Comparison of ENCODE assay signal across 1 cellular context in the genomic region with DNA sequence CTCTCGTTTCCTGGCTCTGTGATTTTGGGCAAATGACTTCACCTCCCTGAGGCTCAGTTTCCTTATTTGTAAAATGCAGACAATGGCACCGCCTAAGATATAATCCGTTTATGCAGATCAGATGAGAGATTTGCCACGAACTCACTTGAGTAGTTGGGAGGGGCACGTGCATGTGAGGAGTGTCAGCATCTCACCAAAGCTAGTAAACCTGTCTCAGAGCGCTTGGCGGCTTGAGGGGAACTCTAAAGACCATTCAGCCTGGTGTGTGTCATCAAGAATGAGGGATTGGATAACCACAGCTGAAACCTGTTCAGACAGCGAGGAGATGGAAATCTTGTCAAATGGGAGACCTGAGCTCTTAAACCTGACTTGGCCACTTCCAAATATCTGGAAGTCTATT.
TF ChIP-seq lines count a peak whose summit lies in the region.

No MANE protein-coding gene starts in this region.

TF ChIP-seq in K562, 482 proteins besides CTCF, POLR2A, EP300 and RAD21:
- peak; percentile 80 for TF ChIP-seq ZBTB33 (CRISPR knock-in tag; IDR thresholded peaks at IDR 0.05)
- no peak for TF ChIP-seq MAZ (CRISPR knock-in tag; conservative IDR thresholded peaks at IDR 0.05 in 1 of 2, IDR thresholded peaks at IDR 0.05 in 1 of 2)
